ENCODE assay signal across 8 cellular contexts in genomic region chr1:109248797-109249629, GRCh38. TPM values are rescaled to one million over a fixed set of nuclear protein-coding genes. Genes with fewer than 3 reads are reported as not detected.
DNase-seq lines count a peak whose midpoint lies in the region; ATAC-seq and TF ChIP-seq lines count a peak whose summit lies in the region.

CELSR2 (plus strand) TSS chr1:109249539; CDS start chr1:109250080, 541 bp downstream.

- H3K9me3 ChIP-seq in CD4-positive, alpha-beta memory T cell (ENCODE audit: control insufficient read depth in 1 of 2, low read length in 2 of 2) = no peaks in the 10 kb centered on the region
- H3K9me3 ChIP-seq in PC-9 (ENCODE audit: insufficient read depth, low read depth) = no peaks in the 10 kb centered on the region
- H3K9me3 ChIP-seq in neural cell (ENCODE audit: low read length) = no peaks in the 10 kb centered on the region

- H3K4me1 Mint-ChIP-seq in CD4-positive, alpha-beta memory T cell = peaks cover 6 to 17% (median 9%) of the 10 kb centered on the region in 4 donors

- H3F3A ChIP-seq in PC-9 (ENCODE audit: insufficient read depth, low read depth) = no peaks in the 10 kb centered on the region
- no peaks in the 10 kb centered on the region for H3F3A ChIP-seq in neural cell (ENCODE audit: insufficient read depth, low read length, poor library complexity, severe bottlenecking)

- no peaks in the 10 kb centered on the region for H3K9me3 Mint-ChIP-seq in CD4-positive, alpha-beta memory T cell

- TF ChIP-seq RAD21 in neural cell (conservative IDR thresholded peaks at IDR 0.05) = no peak

- H3K36me3 Mint-ChIP-seq in CD4-positive, alpha-beta memory T cell = no peaks in the 10 kb centered on the region

- no peaks in the 10 kb centered on the region for H3K36me3 ChIP-seq in CD4-positive, alpha-beta memory T cell (ENCODE audit: insufficient read depth, low read length)
- H3K36me3 ChIP-seq in PC-9 (ENCODE audit: low read depth) (no peaks in the 10 kb centered on the region), neural cell (ENCODE audit: insufficient read depth, low read length) (peaks cover 12% of the 10 kb centered on the region)

- DNase-seq in CD4-positive, alpha-beta memory T cell = peak; percentile 57 to 71 (median 64)
- DNase-seq in PC-9 = peak; percentile 59 to 69
- DNase-seq in activated T-helper 9 cell treated with anti-CD3 and anti-CD28 coated beads, Interleukin-2, amount 50 U/mL, for 16 hours (ENCODE audit: low read depth) = peak; percentile 36
- peak; percentile 54 to 80 for DNase-seq in foreskin fibroblast

- peak within 1 kb of the TSS in 1 of 2 donors; percentile 34 for H3K4me3 ChIP-seq in CD4-positive, alpha-beta memory T cell (ENCODE audit: low read length in 2 of 2)
- peak within 1 kb of the TSS; percentile 58; the same call in 1 of the 2 replicates for H3K4me3 ChIP-seq in PC-9
- peak within 1 kb of the TSS; percentile 30 to 34 for H3K4me3 ChIP-seq in foreskin fibroblast (ENCODE audit: low read depth in 1 of 2, low read length in 2 of 2)
- H3K4me3 ChIP-seq in neural cell (ENCODE audit: low read length) = peak within 1 kb of the TSS; percentile 75

- CTCF ChIA-PET in CD4-positive, alpha-beta memory T cell (lab: Charles Lee; ENCODE audit: partially characterized antibody) = interaction anchor here (0.8 to 1.5 kb wide), 2 partner anchors 34 to 392 kb away, joined by 3 read pairs; partner anchors contain the start of gene PSRC1
- CTCF ChIA-PET in PC-9 (lab: Charles Lee) = no interaction called here

- no peak for TF ChIP-seq CTCF in PC-9 (conservative IDR thresholded peaks at IDR 0.05)
- TF ChIP-seq CTCF in foreskin fibroblast (IDR thresholded peaks at IDR 0.05; ENCODE audit: low read depth, low read length) = no peak
- TF ChIP-seq CTCF in neural cell (IDR thresholded peaks at IDR 0.05; ENCODE audit: poor library complexity, severe bottlenecking) = no peak

- TF ChIP-seq EP300 in neural cell (conservative IDR thresholded peaks at IDR 0.05; ENCODE audit: poor library complexity, severe bottlenecking) = no peak

- no TSS peak for BruUV-seq in PC-9 (replicated peaks; lab: Mats Ljungman, UMichigan)

- peak within 1 kb of the TSS; percentile 76 for H3K9ac ChIP-seq in neural cell (ENCODE audit: low read length)

- no peak within 1 kb of the TSS for H3K27ac ChIP-seq in CD4-positive, alpha-beta memory T cell (ENCODE audit: low read depth, low read length)
- H3K27ac ChIP-seq in PC-9 (no peak within 1 kb of the TSS), neural cell (ENCODE audit: low read length) (peak within 1 kb of the TSS; percentile 31), temporal lobe (ENCODE audit: low read depth, low read length) (peak within 1 kb of the TSS; percentile 74)

- peak within 1 kb of the TSS; percentile 70 for H2AFZ ChIP-seq in PC-9
- peak within 1 kb of the TSS; percentile 52 for H2AFZ ChIP-seq in neural cell (ENCODE audit: low read depth, low read length)

- ATAC-seq in GM19397 (IDR thresholded peaks at IDR 0.05; ENCODE audit: unreplicated experiment) (peak; percentile 79), HG03571 (IDR thresholded peaks at IDR 0.05; ENCODE audit: unreplicated experiment) (peak; percentile 81)

- H3K9me2 ChIP-seq in PC-9 (ENCODE audit: insufficient read depth) (no peaks in the 10 kb centered on the region), neural cell (ENCODE audit: insufficient read depth, low read length) (no peaks in the 10 kb centered on the region)

- peak within 1 kb of the TSS; percentile 69 to 82 (median 79) for H3K4me3 Mint-ChIP-seq in CD4-positive, alpha-beta memory T cell

- H4K20me1 ChIP-seq in PC-9 (ENCODE audit: insufficient read depth) = no peaks in the 10 kb centered on the region
- H4K20me1 ChIP-seq in neural cell (ENCODE audit: insufficient read depth) = no peaks in the 10 kb centered on the region

- H3K4me1 ChIP-seq in CD4-positive, alpha-beta memory T cell (ENCODE audit: insufficient read depth, low read length) = peaks cover 18% of the 10 kb centered on the region
- peaks cover 16% of the 10 kb centered on the region for H3K4me1 ChIP-seq in PC-9 (replicated peaks; ENCODE audit: insufficient read depth)

- peaks cover 6 to 15% of the 10 kb centered on the region in 2 donors for H3K27me3 Mint-ChIP-seq in CD4-positive, alpha-beta memory T cell

- H3K4me2 ChIP-seq in PC-9 (peak within 1 kb of the TSS; percentile 88), neural cell (ENCODE audit: low read length) (peak within 1 kb of the TSS; percentile 86)

- intact Hi-C loops in CD4-positive, alpha-beta memory T cell (cut with micrococcal nuclease) = loop anchor here (1.0 kb wide), 1 partner anchor 8 kb away; no protein-coding TSS in a partner anchor
- intact Hi-C loops in PC-9 (cut with micrococcal nuclease; ENCODE audit: unreplicated experiment) = loop anchor here (1.0 kb wide), 1 partner anchor 9 kb away; no protein-coding TSS in a partner anchor

- POLR2A ChIA-PET in CD4-positive, alpha-beta memory T cell (lab: Charles Lee; ENCODE audit: partially characterized antibody) = interaction anchor here (0.6 to 1.5 kb wide), 5 partner anchors 8 to 283 kb away, joined by 3 to 6 read pairs (median 3); partner anchors contain the start of gene PSRC1
- POLR2A ChIA-PET in PC-9 (lab: Charles Lee; ENCODE audit: unreplicated experiment) = interaction anchor here (0.5 to 1.2 kb wide), 3 partner anchors 8 to 35 kb away, joined by 3 read pairs; partner anchors contain the start of gene SARS1

- H3K27ac Mint-ChIP-seq in CD4-positive, alpha-beta memory T cell = peak within 1 kb of the TSS in 3 of 7 donors; percentile 12 to 66 (median 48)

- no peaks in the 10 kb centered on the region for H3K27me3 ChIP-seq in CD4-positive, alpha-beta memory T cell (ENCODE audit: insufficient read depth, low read length)
- H3K27me3 ChIP-seq in PC-9 (ENCODE audit: insufficient read depth, low read depth) = no peaks in the 10 kb centered on the region
- no peaks in the 10 kb centered on the region for H3K27me3 ChIP-seq in neural cell (ENCODE audit: insufficient read depth, low read depth, low read length)

- no peaks in the 10 kb centered on the region for H3K79me2 ChIP-seq in PC-9 (ENCODE audit: low read depth)
- peaks cover 41% of the 10 kb centered on the region for H3K79me2 ChIP-seq in neural cell (replicated peaks; ENCODE audit: insufficient read depth, low read length)

TF ChIP-seq in neural cell, 6 proteins besides CTCF, POLR2A, EP300 and RAD21:
- no peak for TF ChIP-seq EZH2 (IDR thresholded peaks at IDR 0.05; ENCODE audit: borderline replicate concordance, insufficient read depth, low read length, poor library complexity, severe bottlenecking)
- peak; percentile 67 for TF ChIP-seq POLR2AphosphoS5 (IDR thresholded peaks at IDR 0.05)
- TF ChIP-seq SMC3 (conservative IDR thresholded peaks at IDR 0.05; ENCODE audit: poor library complexity) = peak; percentile 27

RNA-seq across cellular contexts. Expression of gene CELSR2, which starts in this region (rescaled TPM):
- 1 to 10 TPM; 2.6 to 3.1 TPM for total RNA-seq in CD4-positive, alpha-beta memory T cell
- polyA plus RNA-seq in CD4-positive, alpha-beta memory T cell = under 1 TPM in 1 of 2 donors, not detected in 1; 0.52 TPM
- total RNA-seq in PC-9 (2021) = 19.0 and 19.5 TPM in 2 replicates
- polyA plus RNA-seq in neural cell = 7.9 and 9.5 TPM in 2 replicates
- 54.3 and 59.2 TPM in 2 replicates for polyA minus RNA-seq in neural cell
- 46.5 TPM for total RNA-seq in temporal lobe

Comparison
In these comparisons a context has a peak if more than half of its experiments do, and no peak if none do; other contexts are left out.
1. H3K27ac ChIP-seq: peak in neural cell (single experiment) and temporal lobe (single experiment); none in CD4-positive, alpha-beta memory T cell (single experiment) and PC-9 (single experiment).
2. Peak in every context shown above with its lines, with median percentiles within 50 percentile points of each other: DNase-seq.